In genomic region chr6:46937623-46938022, GRCh38 we compare ENCODE assay signal across 25 cellular contexts. TPM values are rescaled to one million over a fixed set of nuclear protein-coding genes. Genes with fewer than 3 reads are reported as not detected.
"Had no signal": no experiment of that assay in that cellular context is flagged by ENCODE, and none has a peak within 500 bp of the region (broad histone marks: within the 10 kb centered on the region; RNA-seq: fewer than 3 reads in every experiment).

No MANE protein-coding gene starts in this region.

- H3K27ac ChIP-seq: neural progenitor cell, pancreas, prostate gland, right lobe of liver, sigmoid colon, stomach, thoracic aorta, tibial nerve, vagina had no signal

- H3K4me3 ChIP-seq: neural progenitor cell, pancreas, prostate gland, right lobe of liver, sigmoid colon, stomach, thoracic aorta, thyroid gland, tibial nerve, upper lobe of left lung, vagina had no signal

- H3K36me3 ChIP-seq: neural progenitor cell, pancreas, prostate gland, right lobe of liver, sigmoid colon, stomach, thoracic aorta, thyroid gland, tibial nerve, upper lobe of left lung, vagina had no signal

- H3K4me1 ChIP-seq: neural progenitor cell, prostate gland, right lobe of liver, sigmoid colon, stomach, vagina had no signal

- DNase-seq: natural killer cell; occipital lobe; pancreas; right cardiac atrium; right lobe of liver; sigmoid colon; small intestine; stimulated activated CD4-positive, alpha-beta T cell treated with anti-CD3 and anti-CD28 coated beads, Interleukin-15, amount 100 ng/mL, for 24 hours; stimulated activated CD4-positive, alpha-beta T cell treated with anti-CD3 and anti-CD28 coated beads, Interleukin-2, amount 100 ng/mL, for 24 hours; stimulated activated CD4-positive, alpha-beta T cell treated with anti-CD3 and anti-CD28 coated beads, Interleukin-2, amount 100 ng/mL, for 48 hours; stimulated activated CD4-positive, alpha-beta T cell treated with anti-CD3 and anti-CD28 coated beads, Interleukin-4, amount 100 ng/mL, for 24 hours; stimulated activated naive B cell treated with anti-CD40 and anti-IgM and Interleukin-4, amounts not matched to agents 10 μg/mL and 1 μg/mL and 100 μg/mL, for 72 hours; stimulated activated naive CD4-positive, alpha-beta T cell treated with Interleukin-2 at 50 U/mL for 16 hours; stomach; thyroid gland; trophoblast cell; upper lobe of left lung had no signal

- H3K9me3 ChIP-seq: pancreas, prostate gland, right lobe of liver, sigmoid colon, stomach, thoracic aorta, thyroid gland, tibial nerve, upper lobe of left lung, vagina had no signal

- H3K27me3 ChIP-seq: neural progenitor cell, pancreas, right lobe of liver, sigmoid colon, stomach, thyroid gland, tibial nerve, upper lobe of left lung, vagina had no signal

- ATAC-seq: natural killer cell; pancreas; right cardiac atrium; right lobe of liver; stimulated activated effector memory CD8-positive, alpha-beta T cell treated with anti-CD3 and anti-CD28 coated beads, Interleukin-12 subunit alpha, Interleukin-12 subunit beta, amount 100 ng/mL, for 72 hours; stimulated activated naive B cell treated with anti-CD40 and anti-IgM and Interleukin-4, amounts not matched to agents 10 μg/mL and 1 μg/mL and 100 μg/mL, for 72 hours had no signal

RNA-seq across cellular contexts. Expression of gene ADGRF5, which starts 15.9 kb away (rescaled TPM):
- total RNA-seq: natural killer cell, osteocyte had no signal
- polyA plus RNA-seq: neural cell had no signal
